Comparison of ENCODE assay signal across 2 cellular contexts in the genomic region with DNA sequence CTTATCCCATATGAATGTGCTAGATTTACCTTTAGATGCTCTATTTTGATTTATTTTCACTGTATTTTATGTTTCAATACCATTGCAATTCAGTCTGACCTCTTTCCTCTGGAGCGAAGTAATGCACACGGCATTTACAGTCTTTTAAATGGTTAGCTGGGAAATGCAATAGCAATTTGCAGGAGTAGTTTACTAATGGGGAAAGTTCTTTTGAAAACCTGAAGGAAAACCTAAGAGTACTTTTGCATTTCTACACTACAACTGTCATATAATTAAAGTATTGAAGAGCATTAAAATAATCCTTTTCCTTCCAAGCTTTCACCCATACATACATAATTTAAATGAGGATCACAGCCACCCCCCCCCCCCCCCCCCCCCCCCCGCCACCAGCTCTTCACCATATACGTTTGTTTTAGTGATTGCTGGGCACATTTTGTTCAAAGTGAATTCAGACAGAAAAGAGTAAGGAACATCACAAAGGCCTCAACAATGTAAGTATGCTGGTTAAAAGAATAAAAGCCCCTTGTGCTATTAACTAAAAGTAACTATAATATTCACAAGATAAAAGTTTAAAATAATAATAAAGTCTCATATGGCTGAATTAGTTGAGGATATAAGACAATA.
TF ChIP-seq lines count a peak whose summit lies in the region.

No MANE protein-coding gene starts in this region.

TF ChIP-seq in SK-N-SH, 30 proteins besides CTCF, POLR2A, EP300 and RAD21:
- TF ChIP-seq, protein P1, sequence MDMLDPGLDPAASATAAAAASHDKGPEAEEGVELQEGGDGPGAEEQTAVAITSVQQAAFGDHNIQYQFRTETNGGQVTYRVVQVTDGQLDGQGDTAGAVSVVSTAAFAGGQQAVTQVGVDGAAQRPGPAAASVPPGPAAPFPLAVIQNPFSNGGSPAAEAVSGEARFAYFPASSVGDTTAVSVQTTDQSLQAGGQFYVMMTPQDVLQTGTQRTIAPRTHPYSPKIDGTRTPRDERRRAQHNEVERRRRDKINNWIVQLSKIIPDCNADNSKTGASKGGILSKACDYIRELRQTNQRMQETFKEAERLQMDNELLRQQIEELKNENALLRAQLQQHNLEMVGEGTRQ (IDR thresholded peaks at IDR 0.05; ENCODE audit: borderline replicate concordance, low read depth, low read length) = no peak
- TF ChIP-seq YY1 (IDR thresholded peaks at IDR 0.05; ENCODE audit: low read depth) = no peak
- TF ChIP-seq MEF2A (IDR thresholded peaks at IDR 0.05; ENCODE audit: borderline replicate concordance, low read depth) = no peak
- no peak for TF ChIP-seq RCOR1 (IDR thresholded peaks at IDR 0.05; ENCODE audit: low read length)
- no peak for TF ChIP-seq FOXM1 (IDR thresholded peaks at IDR 0.05; ENCODE audit: low read depth)
- no peak for TF ChIP-seq SMC3 (IDR thresholded peaks at IDR 0.05; ENCODE audit: low read depth, low read length)
- TF ChIP-seq ELF1 (IDR thresholded peaks at IDR 0.05) = no peak
- no peak for TF ChIP-seq POLR2AphosphoS5 (IDR thresholded peaks at IDR 0.05; ENCODE audit: low read depth, low read length)
- TF ChIP-seq RXRA (IDR thresholded peaks at IDR 0.05; ENCODE audit: borderline replicate concordance, low read depth) = no peak
- TF ChIP-seq, protein P2, sequence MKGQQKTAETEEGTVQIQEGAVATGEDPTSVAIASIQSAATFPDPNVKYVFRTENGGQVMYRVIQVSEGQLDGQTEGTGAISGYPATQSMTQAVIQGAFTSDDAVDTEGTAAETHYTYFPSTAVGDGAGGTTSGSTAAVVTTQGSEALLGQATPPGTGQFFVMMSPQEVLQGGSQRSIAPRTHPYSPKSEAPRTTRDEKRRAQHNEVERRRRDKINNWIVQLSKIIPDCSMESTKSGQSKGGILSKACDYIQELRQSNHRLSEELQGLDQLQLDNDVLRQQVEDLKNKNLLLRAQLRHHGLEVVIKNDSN (IDR thresholded peaks at IDR 0.05; ENCODE audit: borderline replicate concordance, low read depth) = no peak
- TF ChIP-seq, protein P3, sequence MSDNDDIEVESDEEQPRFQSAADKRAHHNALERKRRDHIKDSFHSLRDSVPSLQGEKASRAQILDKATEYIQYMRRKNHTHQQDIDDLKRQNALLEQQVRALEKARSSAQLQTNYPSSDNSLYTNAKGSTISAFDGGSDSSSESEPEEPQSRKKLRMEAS (IDR thresholded peaks at IDR 0.05; ENCODE audit: low read depth) = no peak
- no peak for TF ChIP-seq TEAD4 (IDR thresholded peaks at IDR 0.05; ENCODE audit: borderline replicate concordance, insufficient read depth)
- no peak for TF ChIP-seq GATA2 (CRISPR knock-in tag; IDR thresholded peaks at IDR 0.05)
- TF ChIP-seq, protein P4, sequence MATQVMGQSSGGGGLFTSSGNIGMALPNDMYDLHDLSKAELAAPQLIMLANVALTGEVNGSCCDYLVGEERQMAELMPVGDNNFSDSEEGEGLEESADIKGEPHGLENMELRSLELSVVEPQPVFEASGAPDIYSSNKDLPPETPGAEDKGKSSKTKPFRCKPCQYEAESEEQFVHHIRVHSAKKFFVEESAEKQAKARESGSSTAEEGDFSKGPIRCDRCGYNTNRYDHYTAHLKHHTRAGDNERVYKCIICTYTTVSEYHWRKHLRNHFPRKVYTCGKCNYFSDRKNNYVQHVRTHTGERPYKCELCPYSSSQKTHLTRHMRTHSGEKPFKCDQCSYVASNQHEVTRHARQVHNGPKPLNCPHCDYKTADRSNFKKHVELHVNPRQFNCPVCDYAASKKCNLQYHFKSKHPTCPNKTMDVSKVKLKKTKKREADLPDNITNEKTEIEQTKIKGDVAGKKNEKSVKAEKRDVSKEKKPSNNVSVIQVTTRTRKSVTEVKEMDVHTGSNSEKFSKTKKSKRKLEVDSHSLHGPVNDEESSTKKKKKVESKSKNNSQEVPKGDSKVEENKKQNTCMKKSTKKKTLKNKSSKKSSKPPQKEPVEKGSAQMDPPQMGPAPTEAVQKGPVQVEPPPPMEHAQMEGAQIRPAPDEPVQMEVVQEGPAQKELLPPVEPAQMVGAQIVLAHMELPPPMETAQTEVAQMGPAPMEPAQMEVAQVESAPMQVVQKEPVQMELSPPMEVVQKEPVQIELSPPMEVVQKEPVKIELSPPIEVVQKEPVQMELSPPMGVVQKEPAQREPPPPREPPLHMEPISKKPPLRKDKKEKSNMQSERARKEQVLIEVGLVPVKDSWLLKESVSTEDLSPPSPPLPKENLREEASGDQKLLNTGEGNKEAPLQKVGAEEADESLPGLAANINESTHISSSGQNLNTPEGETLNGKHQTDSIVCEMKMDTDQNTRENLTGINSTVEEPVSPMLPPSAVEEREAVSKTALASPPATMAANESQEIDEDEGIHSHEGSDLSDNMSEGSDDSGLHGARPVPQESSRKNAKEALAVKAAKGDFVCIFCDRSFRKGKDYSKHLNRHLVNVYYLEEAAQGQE (IDR thresholded peaks at IDR 0.05; ENCODE audit: low read depth, low read length) = no peak
- no peak for TF ChIP-seq MXI1 (IDR thresholded peaks at IDR 0.05; ENCODE audit: low read depth, low read length)
- no peak for TF ChIP-seq NRF1 (IDR thresholded peaks at IDR 0.05; ENCODE audit: low read depth, low read length)
- no peak for TF ChIP-seq FOXJ3 (CRISPR knock-in tag; IDR thresholded peaks at IDR 0.05)

TF ChIP-seq in SK-N-SH treated with all-trans-retinoic acid at 6 μM for 48 hours, 23 proteins besides CTCF, POLR2A, EP300 and RAD21:
- TF ChIP-seq, protein P5, sequence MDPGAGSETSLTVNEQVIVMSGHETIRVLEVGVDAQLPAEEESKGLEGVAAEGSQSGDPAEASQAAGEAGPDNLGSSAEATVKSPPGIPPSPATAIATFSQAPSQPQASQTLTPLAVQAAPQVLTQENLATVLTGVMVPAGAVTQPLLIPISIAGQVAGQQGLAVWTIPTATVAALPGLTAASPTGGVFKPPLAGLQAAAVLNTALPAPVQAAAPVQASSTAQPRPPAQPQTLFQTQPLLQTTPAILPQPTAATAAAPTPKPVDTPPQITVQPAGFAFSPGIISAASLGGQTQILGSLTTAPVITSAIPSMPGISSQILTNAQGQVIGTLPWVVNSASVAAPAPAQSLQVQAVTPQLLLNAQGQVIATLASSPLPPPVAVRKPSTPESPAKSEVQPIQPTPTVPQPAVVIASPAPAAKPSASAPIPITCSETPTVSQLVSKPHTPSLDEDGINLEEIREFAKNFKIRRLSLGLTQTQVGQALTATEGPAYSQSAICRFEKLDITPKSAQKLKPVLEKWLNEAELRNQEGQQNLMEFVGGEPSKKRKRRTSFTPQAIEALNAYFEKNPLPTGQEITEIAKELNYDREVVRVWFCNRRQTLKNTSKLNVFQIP (CRISPR knock-in tag; IDR thresholded peaks at IDR 0.05; ENCODE audit: borderline replicate concordance, low read depth) = no peak
- TF ChIP-seq ARNTL (CRISPR knock-in tag; IDR thresholded peaks at IDR 0.05; ENCODE audit: borderline replicate concordance, low read depth) (no peak), BACH2 (CRISPR knock-in tag; IDR thresholded peaks at IDR 0.05; ENCODE audit: borderline replicate concordance) (no peak), RARB (CRISPR knock-in tag; IDR thresholded peaks at IDR 0.05) (no peak), OSR1 (CRISPR knock-in tag; IDR thresholded peaks at IDR 0.05) (no peak), TCF4 (CRISPR knock-in tag; IDR thresholded peaks at IDR 0.05; ENCODE audit: borderline replicate concordance) (no peak), ESRRG (CRISPR knock-in tag; IDR thresholded peaks at IDR 0.05) (no peak), GLIS3 (CRISPR knock-in tag; IDR thresholded peaks at IDR 0.05) (no peak), ZNF8 (CRISPR knock-in tag; IDR thresholded peaks at IDR 0.05) (no peak), ZFP3 (CRISPR knock-in tag; IDR thresholded peaks at IDR 0.05) (no peak), PPARA (CRISPR knock-in tag; IDR thresholded peaks at IDR 0.05; ENCODE audit: borderline replicate concordance) (no peak), ZC3H10 (CRISPR knock-in tag; IDR thresholded peaks at IDR 0.05) (no peak), TOX (CRISPR knock-in tag; IDR thresholded peaks at IDR 0.05; ENCODE audit: borderline replicate concordance) (no peak), ISL1 (CRISPR knock-in tag; IDR thresholded peaks at IDR 0.05) (no peak), ZFP30 (CRISPR knock-in tag; IDR thresholded peaks at IDR 0.05) (no peak)
- TF ChIP-seq, protein P6, sequence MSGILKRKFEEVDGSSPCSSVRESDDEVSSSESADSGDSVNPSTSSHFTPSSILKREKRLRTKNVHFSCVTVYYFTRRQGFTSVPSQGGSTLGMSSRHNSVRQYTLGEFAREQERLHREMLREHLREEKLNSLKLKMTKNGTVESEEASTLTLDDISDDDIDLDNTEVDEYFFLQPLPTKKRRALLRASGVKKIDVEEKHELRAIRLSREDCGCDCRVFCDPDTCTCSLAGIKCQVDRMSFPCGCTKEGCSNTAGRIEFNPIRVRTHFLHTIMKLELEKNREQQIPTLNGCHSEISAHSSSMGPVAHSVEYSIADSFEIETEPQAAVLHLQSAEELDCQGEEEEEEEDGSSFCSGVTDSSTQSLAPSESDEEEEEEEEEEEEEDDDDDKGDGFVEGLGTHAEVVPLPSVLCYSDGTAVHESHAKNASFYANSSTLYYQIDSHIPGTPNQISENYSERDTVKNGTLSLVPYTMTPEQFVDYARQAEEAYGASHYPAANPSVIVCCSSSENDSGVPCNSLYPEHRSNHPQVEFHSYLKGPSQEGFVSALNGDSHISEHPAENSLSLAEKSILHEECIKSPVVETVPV (CRISPR knock-in tag; IDR thresholded peaks at IDR 0.05) = no peak
- TF ChIP-seq, protein P7, sequence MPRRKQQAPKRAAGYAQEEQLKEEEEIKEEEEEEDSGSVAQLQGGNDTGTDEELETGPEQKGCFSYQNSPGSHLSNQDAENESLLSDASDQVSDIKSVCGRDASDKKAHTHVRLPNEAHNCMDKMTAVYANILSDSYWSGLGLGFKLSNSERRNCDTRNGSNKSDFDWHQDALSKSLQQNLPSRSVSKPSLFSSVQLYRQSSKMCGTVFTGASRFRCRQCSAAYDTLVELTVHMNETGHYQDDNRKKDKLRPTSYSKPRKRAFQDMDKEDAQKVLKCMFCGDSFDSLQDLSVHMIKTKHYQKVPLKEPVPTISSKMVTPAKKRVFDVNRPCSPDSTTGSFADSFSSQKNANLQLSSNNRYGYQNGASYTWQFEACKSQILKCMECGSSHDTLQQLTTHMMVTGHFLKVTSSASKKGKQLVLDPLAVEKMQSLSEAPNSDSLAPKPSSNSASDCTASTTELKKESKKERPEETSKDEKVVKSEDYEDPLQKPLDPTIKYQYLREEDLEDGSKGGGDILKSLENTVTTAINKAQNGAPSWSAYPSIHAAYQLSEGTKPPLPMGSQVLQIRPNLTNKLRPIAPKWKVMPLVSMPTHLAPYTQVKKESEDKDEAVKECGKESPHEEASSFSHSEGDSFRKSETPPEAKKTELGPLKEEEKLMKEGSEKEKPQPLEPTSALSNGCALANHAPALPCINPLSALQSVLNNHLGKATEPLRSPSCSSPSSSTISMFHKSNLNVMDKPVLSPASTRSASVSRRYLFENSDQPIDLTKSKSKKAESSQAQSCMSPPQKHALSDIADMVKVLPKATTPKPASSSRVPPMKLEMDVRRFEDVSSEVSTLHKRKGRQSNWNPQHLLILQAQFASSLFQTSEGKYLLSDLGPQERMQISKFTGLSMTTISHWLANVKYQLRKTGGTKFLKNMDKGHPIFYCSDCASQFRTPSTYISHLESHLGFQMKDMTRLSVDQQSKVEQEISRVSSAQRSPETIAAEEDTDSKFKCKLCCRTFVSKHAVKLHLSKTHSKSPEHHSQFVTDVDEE (CRISPR knock-in tag; IDR thresholded peaks at IDR 0.05) = no peak
